In the genomic region with DNA sequence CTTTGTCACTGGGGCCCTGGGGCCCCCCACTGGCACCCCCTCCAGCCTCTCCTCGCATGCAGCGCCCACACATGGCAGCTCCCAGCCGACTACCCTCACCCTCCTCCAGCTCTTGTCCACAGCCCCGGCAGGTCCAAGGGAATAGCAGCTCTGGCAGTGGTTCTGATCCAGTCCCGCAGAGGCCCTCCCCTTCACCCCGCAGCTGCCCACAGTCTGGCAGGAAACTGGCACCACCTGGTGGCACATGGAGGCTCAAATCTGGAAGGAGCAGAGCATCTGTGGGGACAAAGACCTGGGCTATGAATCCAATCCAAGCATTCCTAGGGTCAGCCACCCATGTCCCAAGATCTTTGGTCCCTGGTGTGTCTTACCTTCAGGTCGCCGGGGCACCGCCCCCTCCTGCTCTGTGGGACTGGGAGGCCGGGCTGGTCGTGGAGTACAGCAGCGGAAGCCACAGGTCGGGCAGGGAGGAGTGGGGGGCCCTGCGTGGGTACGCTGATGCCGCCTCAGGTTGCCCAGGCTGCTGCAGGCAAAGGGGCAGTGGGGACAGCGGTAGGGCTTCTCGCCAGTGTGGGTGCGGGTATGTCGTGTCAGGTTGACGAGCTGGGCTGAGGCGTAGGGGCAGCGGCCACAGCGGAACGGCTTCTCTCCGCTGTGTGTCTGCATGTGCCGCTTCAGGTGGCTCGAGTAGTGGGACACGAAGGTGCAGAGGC, we compare ENCODE assay signal across 1 cellular context.
TF ChIP-seq lines count a peak whose summit lies in the region.

No MANE protein-coding gene starts in this region.

TF ChIP-seq in K562, 482 proteins besides CTCF, POLR2A, EP300 and RAD21 (continued from another document):
- TF ChIP-seq, protein P1, sequence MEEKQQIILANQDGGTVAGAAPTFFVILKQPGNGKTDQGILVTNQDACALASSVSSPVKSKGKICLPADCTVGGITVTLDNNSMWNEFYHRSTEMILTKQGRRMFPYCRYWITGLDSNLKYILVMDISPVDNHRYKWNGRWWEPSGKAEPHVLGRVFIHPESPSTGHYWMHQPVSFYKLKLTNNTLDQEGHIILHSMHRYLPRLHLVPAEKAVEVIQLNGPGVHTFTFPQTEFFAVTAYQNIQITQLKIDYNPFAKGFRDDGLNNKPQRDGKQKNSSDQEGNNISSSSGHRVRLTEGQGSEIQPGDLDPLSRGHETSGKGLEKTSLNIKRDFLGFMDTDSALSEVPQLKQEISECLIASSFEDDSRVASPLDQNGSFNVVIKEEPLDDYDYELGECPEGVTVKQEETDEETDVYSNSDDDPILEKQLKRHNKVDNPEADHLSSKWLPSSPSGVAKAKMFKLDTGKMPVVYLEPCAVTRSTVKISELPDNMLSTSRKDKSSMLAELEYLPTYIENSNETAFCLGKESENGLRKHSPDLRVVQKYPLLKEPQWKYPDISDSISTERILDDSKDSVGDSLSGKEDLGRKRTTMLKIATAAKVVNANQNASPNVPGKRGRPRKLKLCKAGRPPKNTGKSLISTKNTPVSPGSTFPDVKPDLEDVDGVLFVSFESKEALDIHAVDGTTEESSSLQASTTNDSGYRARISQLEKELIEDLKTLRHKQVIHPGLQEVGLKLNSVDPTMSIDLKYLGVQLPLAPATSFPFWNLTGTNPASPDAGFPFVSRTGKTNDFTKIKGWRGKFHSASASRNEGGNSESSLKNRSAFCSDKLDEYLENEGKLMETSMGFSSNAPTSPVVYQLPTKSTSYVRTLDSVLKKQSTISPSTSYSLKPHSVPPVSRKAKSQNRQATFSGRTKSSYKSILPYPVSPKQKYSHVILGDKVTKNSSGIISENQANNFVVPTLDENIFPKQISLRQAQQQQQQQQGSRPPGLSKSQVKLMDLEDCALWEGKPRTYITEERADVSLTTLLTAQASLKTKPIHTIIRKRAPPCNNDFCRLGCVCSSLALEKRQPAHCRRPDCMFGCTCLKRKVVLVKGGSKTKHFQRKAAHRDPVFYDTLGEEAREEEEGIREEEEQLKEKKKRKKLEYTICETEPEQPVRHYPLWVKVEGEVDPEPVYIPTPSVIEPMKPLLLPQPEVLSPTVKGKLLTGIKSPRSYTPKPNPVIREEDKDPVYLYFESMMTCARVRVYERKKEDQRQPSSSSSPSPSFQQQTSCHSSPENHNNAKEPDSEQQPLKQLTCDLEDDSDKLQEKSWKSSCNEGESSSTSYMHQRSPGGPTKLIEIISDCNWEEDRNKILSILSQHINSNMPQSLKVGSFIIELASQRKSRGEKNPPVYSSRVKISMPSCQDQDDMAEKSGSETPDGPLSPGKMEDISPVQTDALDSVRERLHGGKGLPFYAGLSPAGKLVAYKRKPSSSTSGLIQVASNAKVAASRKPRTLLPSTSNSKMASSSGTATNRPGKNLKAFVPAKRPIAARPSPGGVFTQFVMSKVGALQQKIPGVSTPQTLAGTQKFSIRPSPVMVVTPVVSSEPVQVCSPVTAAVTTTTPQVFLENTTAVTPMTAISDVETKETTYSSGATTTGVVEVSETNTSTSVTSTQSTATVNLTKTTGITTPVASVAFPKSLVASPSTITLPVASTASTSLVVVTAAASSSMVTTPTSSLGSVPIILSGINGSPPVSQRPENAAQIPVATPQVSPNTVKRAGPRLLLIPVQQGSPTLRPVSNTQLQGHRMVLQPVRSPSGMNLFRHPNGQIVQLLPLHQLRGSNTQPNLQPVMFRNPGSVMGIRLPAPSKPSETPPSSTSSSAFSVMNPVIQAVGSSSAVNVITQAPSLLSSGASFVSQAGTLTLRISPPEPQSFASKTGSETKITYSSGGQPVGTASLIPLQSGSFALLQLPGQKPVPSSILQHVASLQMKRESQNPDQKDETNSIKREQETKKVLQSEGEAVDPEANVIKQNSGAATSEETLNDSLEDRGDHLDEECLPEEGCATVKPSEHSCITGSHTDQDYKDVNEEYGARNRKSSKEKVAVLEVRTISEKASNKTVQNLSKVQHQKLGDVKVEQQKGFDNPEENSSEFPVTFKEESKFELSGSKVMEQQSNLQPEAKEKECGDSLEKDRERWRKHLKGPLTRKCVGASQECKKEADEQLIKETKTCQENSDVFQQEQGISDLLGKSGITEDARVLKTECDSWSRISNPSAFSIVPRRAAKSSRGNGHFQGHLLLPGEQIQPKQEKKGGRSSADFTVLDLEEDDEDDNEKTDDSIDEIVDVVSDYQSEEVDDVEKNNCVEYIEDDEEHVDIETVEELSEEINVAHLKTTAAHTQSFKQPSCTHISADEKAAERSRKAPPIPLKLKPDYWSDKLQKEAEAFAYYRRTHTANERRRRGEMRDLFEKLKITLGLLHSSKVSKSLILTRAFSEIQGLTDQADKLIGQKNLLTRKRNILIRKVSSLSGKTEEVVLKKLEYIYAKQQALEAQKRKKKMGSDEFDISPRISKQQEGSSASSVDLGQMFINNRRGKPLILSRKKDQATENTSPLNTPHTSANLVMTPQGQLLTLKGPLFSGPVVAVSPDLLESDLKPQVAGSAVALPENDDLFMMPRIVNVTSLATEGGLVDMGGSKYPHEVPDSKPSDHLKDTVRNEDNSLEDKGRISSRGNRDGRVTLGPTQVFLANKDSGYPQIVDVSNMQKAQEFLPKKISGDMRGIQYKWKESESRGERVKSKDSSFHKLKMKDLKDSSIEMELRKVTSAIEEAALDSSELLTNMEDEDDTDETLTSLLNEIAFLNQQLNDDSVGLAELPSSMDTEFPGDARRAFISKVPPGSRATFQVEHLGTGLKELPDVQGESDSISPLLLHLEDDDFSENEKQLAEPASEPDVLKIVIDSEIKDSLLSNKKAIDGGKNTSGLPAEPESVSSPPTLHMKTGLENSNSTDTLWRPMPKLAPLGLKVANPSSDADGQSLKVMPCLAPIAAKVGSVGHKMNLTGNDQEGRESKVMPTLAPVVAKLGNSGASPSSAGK (IDR thresholded peaks at IDR 0.05): no peak
- TF ChIP-seq RAD51 (IDR thresholded peaks at IDR 0.05; ENCODE audit: borderline replicate concordance, low read depth): no peak
